Comparison of ENCODE assay signal across 9 cellular contexts in genomic region chr6:150072201-150072600, GRCh38. TPM values are rescaled to one million over a fixed set of nuclear protein-coding genes. Genes with fewer than 3 reads are reported as not detected.
DNase-seq lines count a peak whose midpoint lies in the region; ATAC-seq and TF ChIP-seq lines count a peak whose summit lies in the region.
"Had no signal": no experiment of that assay in that cellular context is flagged by ENCODE, and none has a peak within 500 bp of the region (broad histone marks: within the 10 kb centered on the region; RNA-seq: fewer than 3 reads in every experiment).

No MANE protein-coding gene starts in this region.

- no peak overlapping the region for H2AFZ ChIP-seq in fibroblast of lung (ENCODE audit: low read length)

- H3K4me3 ChIP-seq in fibroblast of lung (replicated peaks in 1 of 4; ENCODE audit: control extremely low read depth in 1 of 4, insufficient read depth in 1 of 4, low read depth in 3 of 4, low read length in 4 of 4) = no peak overlapping the region
- H3K4me3 ChIP-seq in thyroid gland (replicated peaks in 1 of 3) = no peak overlapping the region

- peak; percentile 69 for DNase-seq in ACHN
- DNase-seq in HK-2 (ENCODE audit: unreplicated experiment) = peak; percentile 72
- DNase-seq in T-helper 9 cell = peak; percentile 29
- DNase-seq in fibroblast of lung (ENCODE audit: low read depth in 2 of 2) = peak; percentile 10 to 54
- peak; percentile 82 to 85 for DNase-seq in thyroid gland
- no peak for DNase-seq in C1 segment of cervical spinal cord (lab: John Stamatoyannopoulos, UW)

- no peak for TF ChIP-seq CTCF in fibroblast of lung (conservative IDR thresholded peaks at IDR 0.05 in 1 of 2, IDR thresholded peaks at IDR 0.05 in 1 of 2; ENCODE audit: low read depth in 1 of 2, low read length in 2 of 2)
- no peak for TF ChIP-seq CTCF in thyroid gland (IDR thresholded peaks at IDR 0.05)

- intact Hi-C loops in thyroid gland (cut with DNase I) = no loop called here

- no peaks in the 10 kb centered on the region for H3K9me3 ChIP-seq in fibroblast of lung (ENCODE audit: control insufficient read depth, insufficient read depth, low read depth, low read length)
- H3K9me3 ChIP-seq in thyroid gland = no peaks in the 10 kb centered on the region

- ATAC-seq in HG03354 (IDR thresholded peaks at IDR 0.05; ENCODE audit: poor library complexity, severe bottlenecking, unreplicated experiment) (no peak), GM18519 (IDR thresholded peaks at IDR 0.05; ENCODE audit: low FRiP score, unreplicated experiment) (no peak)

- H3K27me3 ChIP-seq in fibroblast of lung (ENCODE audit: control insufficient read depth, insufficient read depth, low read length) = peaks cover 2% of the 10 kb centered on the region
- H3K27me3 ChIP-seq in thyroid gland = no peaks in the 10 kb centered on the region

- H3K4me2 ChIP-seq in fibroblast of lung (ENCODE audit: extremely low read depth, insufficient read depth, low read length) = no peak overlapping the region

- H3K4me1 ChIP-seq in fibroblast of lung (ENCODE audit: control insufficient read depth, extremely low read depth, insufficient read depth, low read length) (peaks cover 4% of the 10 kb centered on the region), thyroid gland (peaks cover 30 to 43% of the 10 kb centered on the region in 2 donors)

- no peak for TF ChIP-seq POLR2A in thyroid gland (IDR thresholded peaks at IDR 0.05)

- no peaks in the 10 kb centered on the region for H4K20me1 ChIP-seq in fibroblast of lung (ENCODE audit: control insufficient read depth, extremely low read depth, insufficient read depth, low read length)

- H3K79me2 ChIP-seq in fibroblast of lung (ENCODE audit: control insufficient read depth, insufficient read depth, low read length) = no peaks in the 10 kb centered on the region

- H3K27ac ChIP-seq in fibroblast of lung (ENCODE audit: insufficient read depth, low read length) (no peak overlapping the region), thyroid gland (no peak overlapping the region)

- H3K9ac ChIP-seq in fibroblast of lung (ENCODE audit: insufficient read depth, low read length) = no peak overlapping the region

- in situ Hi-C loops in ACHN (cut with HindIII; ENCODE audit: low pct_ligation_motif_present, low pct_unique_long_range_greater_than_20kb, low sequenced_read_pairs) = no loop called here

- H3K36me3 ChIP-seq in fibroblast of lung (ENCODE audit: control insufficient read depth, insufficient read depth, low read length) (no peaks in the 10 kb centered on the region), thyroid gland (no peaks in the 10 kb centered on the region)

- WGBS in thyroid gland, 2 donors = 58 to 63% methylated on average over 7 to 8 of the region's 8 CpGs

RNA-seq across cellular contexts. Expression of gene ULBP3, which starts 3.3 kb away (rescaled TPM):
- total RNA-seq in fibroblast of lung = 6.2 and 10.2 TPM in 2 replicates
- polyA plus RNA-seq in fibroblast of lung = 18.8 and 28.8 TPM in 2 replicates
- 6.9 and 12.4 TPM in 2 replicates for polyA plus RNA-seq in fibroblast of lung (2012)
- 6.7 and 18.5 TPM in 2 replicates for polyA minus RNA-seq in fibroblast of lung (ENCODE audit: low replicate concordance)
- 10 to 100 TPM in 3 of 4 donors, 1 to 10 TPM in 1; 2.4 to 31.7 (median 16.5) TPM for total RNA-seq in thyroid gland

RNA-seq across cellular contexts. Expression of gene RAET1L, which starts 46.9 kb away (rescaled TPM):
- total RNA-seq in fibroblast of lung (not detected in 2 replicates), thyroid gland (not detected)
- not detected in 2 replicates for polyA plus RNA-seq in fibroblast of lung
- not detected in 2 replicates for polyA plus RNA-seq in fibroblast of lung (2012)
- polyA minus RNA-seq in fibroblast of lung (ENCODE audit: low replicate concordance) = not detected in 2 replicates
- total RNA-seq: lung microvascular endothelial cell had no signal

Comparison
In these comparisons a context has a peak if more than half of its experiments do, and no peak if none do; other contexts are left out.
1. DNase-seq: peak in ACHN (single experiment), HK-2 (single experiment), T-helper 9 cell (single experiment), fibroblast of lung (2 of 2) and thyroid gland (2 of 2); none in C1 segment of cervical spinal cord (0 of 14).